In the genomic region with DNA sequence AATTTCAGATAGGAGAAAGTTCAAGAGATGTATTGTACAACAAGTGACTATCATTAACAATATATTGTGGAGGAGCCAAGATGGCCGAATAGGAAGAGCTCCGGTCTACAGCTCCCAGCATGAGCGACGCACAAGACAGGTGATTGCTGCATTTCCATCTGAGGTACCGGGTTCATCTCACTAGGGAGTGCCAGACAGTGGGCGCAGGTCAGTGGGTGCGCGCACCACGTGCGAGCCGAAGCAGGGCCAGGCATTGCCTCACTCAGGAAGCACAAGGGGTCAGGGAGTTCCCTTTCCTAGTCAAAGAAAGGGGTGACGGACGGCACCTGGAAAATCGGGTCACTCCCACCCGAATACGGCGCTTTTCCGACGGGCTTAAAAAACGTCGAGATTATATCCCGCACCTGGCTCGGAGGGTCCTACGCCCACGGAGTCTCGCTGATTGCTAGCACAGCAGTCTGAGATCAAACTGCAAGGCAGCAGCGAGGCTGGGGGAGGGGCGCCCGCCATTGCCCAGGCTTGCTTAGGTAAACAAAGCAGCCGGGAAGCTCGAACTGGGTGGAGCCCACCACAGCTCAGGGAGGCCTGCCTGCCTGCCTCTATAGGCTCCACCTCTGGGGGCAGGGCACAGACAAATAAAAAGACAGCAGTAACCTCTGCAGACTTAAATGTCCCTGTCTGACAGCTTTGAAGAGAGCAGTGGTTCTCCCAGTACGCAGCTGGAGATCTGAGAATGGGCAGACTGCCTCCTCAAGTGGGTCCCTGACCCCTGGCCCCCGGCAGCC, we compare ENCODE assay signal across 1 cellular context. TPM values are rescaled to one million over a fixed set of nuclear protein-coding genes. Genes with fewer than 3 reads are reported as not detected.
"Had no signal": no experiment of that assay in that cellular context is flagged by ENCODE, and none has a peak within 500 bp of the region (broad histone marks: within the 10 kb centered on the region; RNA-seq: fewer than 3 reads in every experiment).

No MANE protein-coding gene starts in this region.

RNA-seq across cellular contexts. Expression of gene TMEM178B, which starts 41.1 kb away (rescaled TPM):
- total RNA-seq: pulmonary artery endothelial cell had no signal
